1 cellular context compared by ENCODE assay signal in the genomic region with DNA sequence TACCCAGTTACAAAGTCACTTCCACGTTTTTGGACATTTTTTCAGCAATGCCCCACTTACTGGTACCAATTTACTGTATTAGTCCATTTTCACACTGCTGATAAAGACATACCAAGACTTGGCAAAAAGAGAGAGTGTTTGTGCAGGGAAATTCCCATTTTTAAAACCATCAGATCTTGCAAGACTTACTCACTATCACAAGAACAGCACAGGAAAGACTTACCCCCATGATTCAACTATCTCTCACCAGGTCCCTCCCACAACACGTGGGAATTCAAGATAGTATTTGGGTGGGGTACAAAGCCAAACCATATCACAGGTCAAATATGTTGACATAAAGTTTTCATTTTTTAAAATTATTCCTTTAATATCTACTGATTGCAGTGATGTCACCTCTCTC.
TF ChIP-seq lines count a peak whose summit lies in the region.

No MANE protein-coding gene starts in this region.

TF ChIP-seq in IMR-90, 13 proteins besides CTCF, POLR2A, EP300 and RAD21:
- TF ChIP-seq, protein P1, sequence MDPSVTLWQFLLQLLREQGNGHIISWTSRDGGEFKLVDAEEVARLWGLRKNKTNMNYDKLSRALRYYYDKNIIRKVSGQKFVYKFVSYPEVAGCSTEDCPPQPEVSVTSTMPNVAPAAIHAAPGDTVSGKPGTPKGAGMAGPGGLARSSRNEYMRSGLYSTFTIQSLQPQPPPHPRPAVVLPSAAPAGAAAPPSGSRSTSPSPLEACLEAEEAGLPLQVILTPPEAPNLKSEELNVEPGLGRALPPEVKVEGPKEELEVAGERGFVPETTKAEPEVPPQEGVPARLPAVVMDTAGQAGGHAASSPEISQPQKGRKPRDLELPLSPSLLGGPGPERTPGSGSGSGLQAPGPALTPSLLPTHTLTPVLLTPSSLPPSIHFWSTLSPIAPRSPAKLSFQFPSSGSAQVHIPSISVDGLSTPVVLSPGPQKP (IDR thresholded peaks at IDR 0.05; ENCODE audit: borderline replicate concordance, low read depth, low read length), result no peak
- TF ChIP-seq CEBPB (IDR thresholded peaks at IDR 0.05; ENCODE audit: low read depth, low read length), result no peak
TF ChIP-seq in IMR-90: peak in this region for 0.
